Comparison of ENCODE assay signal across 26 cellular contexts in genomic region chr6:158895661-158896060, GRCh38.
"Had no signal": no experiment of that assay in that cellular context is flagged by ENCODE, and none has a peak within 500 bp of the region (broad histone marks: within the 10 kb centered on the region; RNA-seq: fewer than 3 reads in every experiment).

No MANE protein-coding gene starts in this region.

- H3K36me3 Mint-ChIP-seq: activated naive CD4-positive, alpha-beta T cell treated with anti-CD3 and anti-CD28 coated beads, Interleukin-2, amount 50 U/mL, for 72 hours; stimulated activated effector memory CD8-positive, alpha-beta T cell treated with anti-CD3 and anti-CD28 coated beads, Interleukin-12 subunit alpha, Interleukin-12 subunit beta, amount 100 ng/mL, for 72 hours had no signal

- H2AFZ ChIP-seq: parathyroid adenoma had no signal

- H3K79me2 ChIP-seq: parathyroid adenoma had no signal

- H3K4me1 ChIP-seq: ascending aorta, colonic mucosa, esophagus muscularis mucosa, gastroesophageal sphincter, parathyroid adenoma, stomach, vagina had no signal

- H3K36me3 ChIP-seq: ascending aorta, colonic mucosa, esophagus muscularis mucosa, gastroesophageal sphincter, stomach, vagina had no signal

- H3K4me3 Mint-ChIP-seq: activated CD8-positive, alpha-beta T cell treated with anti-CD3 and anti-CD28 coated beads, Interleukin-2, amount 10 ng/mL, durations not matched to agents 7 days and 5 days; activated T-cell treated with anti-CD3 and anti-CD28 coated beads, Interleukin-2, amount 50 U/mL, for 24 hours; activated T-helper 17 cell treated with anti-CD3 and anti-CD28 coated beads, Interleukin-2, amount 50 U/mL, for 72 hours; central memory CD8-positive, alpha-beta T cell; nephron; stimulated activated effector memory CD8-positive, alpha-beta T cell treated with anti-CD3 and anti-CD28 coated beads, Interleukin-12 subunit alpha, Interleukin-12 subunit beta, amount 100 ng/mL, for 72 hours; type B pancreatic cell had no signal

- H3K27me3 ChIP-seq: ascending aorta, colonic mucosa, dorsolateral prefrontal cortex, esophagus muscularis mucosa, gastroesophageal sphincter, stomach, vagina had no signal

- H3K9me3 Mint-ChIP-seq: activated T-cell treated with anti-CD3 and anti-CD28 coated beads, Interleukin-2, amount 50 U/mL, for 24 hours; activated T-helper 17 cell treated with anti-CD3 and anti-CD28 coated beads, Interleukin-2, amount 50 U/mL, for 72 hours; central memory CD8-positive, alpha-beta T cell; stimulated activated effector memory CD8-positive, alpha-beta T cell treated with anti-CD3 and anti-CD28 coated beads, Interleukin-12 subunit alpha, Interleukin-12 subunit beta, amount 100 ng/mL, for 72 hours; type B pancreatic cell had no signal

- H3K4me3 ChIP-seq: ascending aorta, colonic mucosa, dorsolateral prefrontal cortex, esophagus muscularis mucosa, gastroesophageal sphincter, stomach, vagina had no signal

- H3K27me3 Mint-ChIP-seq: activated T-cell treated with anti-CD3 and anti-CD28 coated beads, Interleukin-2, amount 50 U/mL, for 24 hours; activated T-helper 17 cell treated with anti-CD3 and anti-CD28 coated beads, Interleukin-2, amount 50 U/mL, for 72 hours; central memory CD8-positive, alpha-beta T cell; type B pancreatic cell had no signal

- H3K9me3 ChIP-seq: ascending aorta, colonic mucosa, esophagus muscularis mucosa, gastroesophageal sphincter, stomach, vagina had no signal

- ATAC-seq: activated CD8-positive, alpha-beta T cell treated with anti-CD3 and anti-CD28 coated beads, Interleukin-2, amount 10 ng/mL, durations not matched to agents 7 days and 5 days; activated naive CD4-positive, alpha-beta T cell treated with anti-CD3 and anti-CD28 coated beads, Interleukin-2, amount 50 U/mL, for 72 hours; activated T-helper 17 cell treated with anti-CD3 and anti-CD28 coated beads, Interleukin-2, amount 50 U/mL, for 72 hours; gastroesophageal sphincter; left ventricle myocardium superior; right cardiac atrium; stimulated activated effector memory CD8-positive, alpha-beta T cell treated with anti-CD3 and anti-CD28 coated beads, Interleukin-12 subunit alpha, Interleukin-12 subunit beta, amount 100 ng/mL, for 72 hours had no signal

- H3K27ac Mint-ChIP-seq: activated CD8-positive, alpha-beta T cell treated with anti-CD3 and anti-CD28 coated beads, Interleukin-2, amount 10 ng/mL, durations not matched to agents 7 days and 5 days; activated T-cell treated with anti-CD3 and anti-CD28 coated beads, Interleukin-2, amount 50 U/mL, for 24 hours; activated T-helper 17 cell treated with anti-CD3 and anti-CD28 coated beads, Interleukin-2, amount 50 U/mL, for 72 hours; stimulated activated effector memory CD8-positive, alpha-beta T cell treated with anti-CD3 and anti-CD28 coated beads, Interleukin-12 subunit alpha, Interleukin-12 subunit beta, amount 100 ng/mL, for 72 hours had no signal

- DNase-seq: activated CD4-positive, alpha-beta T cell treated with anti-CD3 and anti-CD28 coated beads, Interleukin-2, amount 50 U/mL, for 1 hour; activated CD4-positive, CD25-positive, alpha-beta regulatory T cell treated with anti-CD3 and anti-CD28 coated beads, Interleukin-2, amount 50 U/mL, for 72 hours; activated CD8-positive, alpha-beta T cell treated with anti-CD3 and anti-CD28 coated beads, Interleukin-2, amount 10 ng/mL, durations not matched to agents 7 days and 5 days; activated T-cell treated with anti-CD3 and anti-CD28 coated beads, Interleukin-2, amount 50 U/mL, for 24 hours; colonic mucosa; dorsolateral prefrontal cortex; head of caudate nucleus; hypothalamus; left ventricle myocardium superior; nucleus accumbens; right cardiac atrium; stimulated activated CD4-positive, alpha-beta T cell treated with anti-CD3 and anti-CD28 coated beads, Interleukin-1b, Interleukin-23, amount 100 ng/mL, for 48 hours; stomach; T-helper 2 cell had no signal

- H3K27ac ChIP-seq: ascending aorta, colonic mucosa, dorsolateral prefrontal cortex, esophagus muscularis mucosa, gastroesophageal sphincter, parathyroid adenoma, stomach, vagina, VCaP had no signal

- H3K4me1 Mint-ChIP-seq: activated T-helper 17 cell treated with anti-CD3 and anti-CD28 coated beads, Interleukin-2, amount 50 U/mL, for 72 hours; central memory CD8-positive, alpha-beta T cell; stimulated activated effector memory CD8-positive, alpha-beta T cell treated with anti-CD3 and anti-CD28 coated beads, Interleukin-12 subunit alpha, Interleukin-12 subunit beta, amount 100 ng/mL, for 72 hours had no signal
